Comparison of ENCODE assay signal across 10 cellular contexts in genomic region chr7:2715341-2716231, GRCh38. TPM values are rescaled to one million over a fixed set of nuclear protein-coding genes. Genes with fewer than 3 reads are reported as not detected.
DNase-seq lines count a peak whose midpoint lies in the region; ATAC-seq and TF ChIP-seq lines count a peak whose summit lies in the region.
"Had no signal": no experiment of that assay in that cellular context is flagged by ENCODE, and none has a peak within 500 bp of the region (broad histone marks: within the 10 kb centered on the region; RNA-seq: fewer than 3 reads in every experiment).

No MANE protein-coding gene starts in this region.

- H3K4me1 ChIP-seq in DOHH2 (ENCODE audit: control insufficient read depth, low read length), result peaks cover 45% of the 10 kb centered on the region

- peak overlapping the region; percentile 24 for H3K4me2 ChIP-seq in DOHH2 (ENCODE audit: low read length)

- peaks cover 69% of the 10 kb centered on the region for H3K4me1 Mint-ChIP-seq in activated T-cell treated with anti-CD3 and anti-CD28 coated beads, Interleukin-2, amount 50 U/mL, for 4 hours (ENCODE audit: low read depth)
- peaks cover 84% of the 10 kb centered on the region for H3K4me1 Mint-ChIP-seq in nephron progenitor cell

- peak overlapping the region; percentile 64 for H3K27ac Mint-ChIP-seq in nephron progenitor cell

- H3K9me2 ChIP-seq in DOHH2 (replicated peaks; ENCODE audit: control insufficient read depth, low read length), result no peaks in the 10 kb centered on the region

- TF ChIP-seq POLR2A in NB4 (IDR thresholded peaks at IDR 0.05; ENCODE audit: extremely low read depth, insufficient read length), result no peak

- TF ChIP-seq CTCF in DOHH2 (IDR thresholded peaks at IDR 0.05; ENCODE audit: low read depth, low read length, poor library complexity, severe bottlenecking) (no peak), NB4 (IDR thresholded peaks at IDR 0.05; ENCODE audit: low read depth, low read length) (no peak), nephron progenitor cell (IDR thresholded peaks at IDR 0.05) (no peak)

- no peaks in the 10 kb centered on the region for H3K9me3 ChIP-seq in DOHH2 (ENCODE audit: control insufficient read depth, insufficient read depth, low read length)
- H3K9me3 ChIP-seq: ovary had no signal

- H3K27me3 ChIP-seq in DOHH2 (ENCODE audit: control insufficient read depth, low read length), result peaks cover 44% of the 10 kb centered on the region
- H3K27me3 ChIP-seq: ovary had no signal

- no peaks in the 10 kb centered on the region for H3K27me3 Mint-ChIP-seq in activated T-cell treated with anti-CD3 and anti-CD28 coated beads, Interleukin-2, amount 50 U/mL, for 4 hours (ENCODE audit: low read depth)
- peaks cover 7% of the 10 kb centered on the region for H3K27me3 Mint-ChIP-seq in nephron progenitor cell (ENCODE audit: low read depth, poor library complexity)

- H3K36me3 ChIP-seq in DOHH2 (ENCODE audit: control insufficient read depth, low read length), result no peaks in the 10 kb centered on the region
- H3K36me3 ChIP-seq: ovary had no signal

- H3K36me3 Mint-ChIP-seq in activated T-cell treated with anti-CD3 and anti-CD28 coated beads, Interleukin-2, amount 50 U/mL, for 4 hours (ENCODE audit: insufficient read depth), result no peaks in the 10 kb centered on the region
- peaks cover 31% of the 10 kb centered on the region for H3K36me3 Mint-ChIP-seq in nephron progenitor cell (ENCODE audit: low read depth)

- H3K4me3 ChIP-seq in DOHH2 (ENCODE audit: low read length) (no peak overlapping the region), NB4 (ENCODE audit: low read depth, low read length) (no peak overlapping the region)
- H3K4me3 ChIP-seq: ovary had no signal

- ATAC-seq in activated T-cell treated with anti-CD3 and anti-CD28 coated beads, Interleukin-2, amount 50 U/mL, for 4 hours, result peak; percentile 81 to 87

- no peak overlapping the region for H3K27ac ChIP-seq in DOHH2 (ENCODE audit: low read depth, low read length)

- H3F3A ChIP-seq in DOHH2 (ENCODE audit: control insufficient read depth, insufficient read depth), result peaks cover 11% of the 10 kb centered on the region

- H3K4me3 Mint-ChIP-seq in activated T-cell treated with anti-CD3 and anti-CD28 coated beads, Interleukin-2, amount 50 U/mL, for 4 hours, result peak overlapping the region; percentile 28
- no peak overlapping the region for H3K4me3 Mint-ChIP-seq in nephron progenitor cell

- H3K79me2 ChIP-seq in DOHH2 (ENCODE audit: control insufficient read depth, low read length), result no peaks in the 10 kb centered on the region

- H3K9me3 Mint-ChIP-seq in activated T-cell treated with anti-CD3 and anti-CD28 coated beads, Interleukin-2, amount 50 U/mL, for 4 hours, result no peaks in the 10 kb centered on the region
- H3K9me3 Mint-ChIP-seq in nephron progenitor cell, result no peaks in the 10 kb centered on the region

- peaks cover 18% of the 10 kb centered on the region; the same call in 1 of the 2 replicates for H4K20me1 ChIP-seq in DOHH2 (ENCODE audit: control insufficient read depth, insufficient read depth, low read depth, low read length)

- peak; percentile 77 for DNase-seq in NB4 (ENCODE audit: low read depth)
- peak; percentile 44 for DNase-seq in activated T-cell treated with anti-CD3 and anti-CD28 coated beads, Interleukin-2, amount 50 U/mL, for 4 hours
- no peak for DNase-seq in nephron progenitor cell
- no peak for DNase-seq in occipital lobe (lab: John Stamatoyannopoulos, UW)
- no peak for DNase-seq in hypothalamus (lab: John Stamatoyannopoulos, UW)
- DNase-seq in AG20443 (ENCODE audit: low spot score), result no peak
- no peak for DNase-seq in NCI-H526 (lab: John Stamatoyannopoulos, UW)
- DNase-seq: ovary had no signal

RNA-seq across cellular contexts. Expression of gene AMZ1, which starts 27.6 kb away (rescaled TPM):
- total RNA-seq in activated T-cell treated with anti-CD3 and anti-CD28 coated beads, Interleukin-2, amount 50 U/mL, for 4 hours, result under 1 TPM in 1 of 3 donors, not detected in 2; 0.03 TPM
- 2.2 TPM for total RNA-seq in occipital lobe
- total RNA-seq: bronchial epithelial cell had no signal

Comparison
In these comparisons a context has a peak if more than half of its experiments do, and no peak if none do; other contexts are left out.
1. DNase-seq: peak in NB4 (single experiment) and activated T-cell treated with anti-CD3 and anti-CD28 coated beads, Interleukin-2, amount 50 U/mL, for 4 hours (single experiment); none in nephron progenitor cell (single experiment), occipital lobe (single experiment), hypothalamus (0 of 51), AG20443 (single experiment) and NCI-H526 (0 of 2).